1 cellular context compared by ENCODE assay signal in the genomic region with DNA sequence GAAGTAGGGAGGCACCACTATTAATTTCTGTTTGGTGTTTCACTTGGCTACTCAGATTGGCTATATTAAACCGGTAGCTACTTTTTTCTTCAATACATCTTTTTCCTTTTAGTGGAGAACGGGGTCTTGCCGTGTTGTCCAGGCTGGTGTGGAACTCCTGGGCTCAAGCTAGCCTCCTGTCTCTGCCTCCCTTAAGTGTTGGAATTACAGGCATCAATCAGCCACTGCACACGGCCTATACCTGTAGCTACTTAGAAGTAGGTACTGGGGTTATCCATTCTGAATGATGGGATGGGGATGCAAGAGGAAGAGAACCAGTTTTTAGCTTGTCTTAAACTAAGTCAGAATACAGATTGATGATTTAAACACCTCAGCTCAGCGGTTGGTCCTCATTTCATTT.
TF ChIP-seq lines count a peak whose summit lies in the region.

No MANE protein-coding gene starts in this region.

TF ChIP-seq in GM23338, 12 proteins besides CTCF, POLR2A, EP300 and RAD21 (continued from another document):
- TF ChIP-seq ETS1 (IDR thresholded peaks at IDR 0.05) (no peak), JUNB (IDR thresholded peaks at IDR 0.05; ENCODE audit: unreplicated experiment) (no peak), STAT1 (IDR thresholded peaks at IDR 0.05; ENCODE audit: unreplicated experiment) (no peak), EZH2phosphoT487 (IDR thresholded peaks at IDR 0.05; ENCODE audit: unreplicated experiment) (no peak), REST (IDR thresholded peaks at IDR 0.05; ENCODE audit: unreplicated experiment) (no peak)
